In the genomic region with DNA sequence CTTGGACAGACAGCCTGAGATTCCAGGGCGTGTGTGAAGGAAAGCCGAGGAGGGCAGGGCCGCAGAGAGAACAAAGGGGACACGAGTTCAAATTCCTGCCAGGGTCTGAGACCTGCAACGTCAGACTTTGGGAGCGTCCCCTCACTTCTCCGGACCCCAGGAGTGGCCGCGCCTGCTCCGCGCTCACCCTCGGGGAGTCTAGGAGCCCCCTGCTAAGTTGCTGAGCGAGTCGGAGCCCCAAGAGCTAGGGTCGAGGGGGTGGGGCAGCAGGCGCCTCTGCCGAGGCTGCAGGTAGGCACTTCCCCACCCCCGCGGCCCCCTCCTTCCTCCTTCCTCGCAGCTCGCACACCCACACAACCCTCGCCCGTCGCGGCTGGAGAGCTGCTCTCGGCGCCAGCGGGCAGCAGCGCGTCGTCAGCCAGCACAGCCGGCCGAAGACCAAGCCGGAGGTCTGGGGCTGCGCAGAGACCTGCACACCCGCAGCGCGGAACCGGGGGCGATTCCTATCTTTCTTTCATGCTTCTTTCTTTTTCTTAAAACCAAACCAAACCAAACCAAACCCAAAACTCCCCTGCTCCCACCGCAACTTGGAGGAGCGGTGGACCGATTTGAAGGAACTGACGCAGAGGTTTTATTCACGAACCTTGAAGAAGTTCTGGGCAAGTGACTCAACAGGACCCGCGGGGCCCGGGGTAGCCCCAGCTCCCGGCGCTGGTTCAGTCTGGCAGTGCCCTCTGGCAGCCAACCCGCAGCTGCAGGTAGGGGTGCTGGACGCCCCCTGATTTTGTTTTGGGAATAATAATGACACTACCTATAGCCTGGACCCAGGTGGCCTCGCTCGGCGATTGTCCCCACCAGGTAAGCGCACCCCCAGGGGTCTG, we compare ENCODE assay signal across 2 cellular contexts.
TF ChIP-seq lines count a peak whose summit lies in the region.

ANKRD34C (plus strand) TSS at position 352 of the 881 bp plus-strand sequence. CDS start 10,563 bp downstream, outside the sequence.

TF ChIP-seq in A549, 52 proteins besides CTCF, POLR2A, EP300 and RAD21 (continued from another document):
- TF ChIP-seq CEBPB (IDR thresholded peaks at IDR 0.05), result no peak
- no peak for TF ChIP-seq BHLHE40 (IDR thresholded peaks at IDR 0.05; ENCODE audit: low read depth, low read length)
- no peak for TF ChIP-seq HOXB13 (CRISPR knock-in tag; IDR thresholded peaks at IDR 0.05; ENCODE audit: low read depth)
- TF ChIP-seq ELK1 (IDR thresholded peaks at IDR 0.05; ENCODE audit: low read depth, low read length), result no peak
- TF ChIP-seq JUN (IDR thresholded peaks at IDR 0.05), result no peak

TF ChIP-seq in SK-N-SH, 30 proteins besides CTCF, POLR2A, EP300 and RAD21 (continued from another document):
- TF ChIP-seq SMC3 (IDR thresholded peaks at IDR 0.05; ENCODE audit: low read depth, low read length) (no peak), TCF12 (IDR thresholded peaks at IDR 0.05) (no peak), GATA2 (CRISPR knock-in tag; IDR thresholded peaks at IDR 0.05) (no peak), POLR2AphosphoS5 (IDR thresholded peaks at IDR 0.05; ENCODE audit: low read depth, low read length) (no peak), EZH2phosphoT487 (IDR thresholded peaks at IDR 0.05; ENCODE audit: borderline replicate concordance, low read depth) (no peak)
- TF ChIP-seq, protein P1, sequence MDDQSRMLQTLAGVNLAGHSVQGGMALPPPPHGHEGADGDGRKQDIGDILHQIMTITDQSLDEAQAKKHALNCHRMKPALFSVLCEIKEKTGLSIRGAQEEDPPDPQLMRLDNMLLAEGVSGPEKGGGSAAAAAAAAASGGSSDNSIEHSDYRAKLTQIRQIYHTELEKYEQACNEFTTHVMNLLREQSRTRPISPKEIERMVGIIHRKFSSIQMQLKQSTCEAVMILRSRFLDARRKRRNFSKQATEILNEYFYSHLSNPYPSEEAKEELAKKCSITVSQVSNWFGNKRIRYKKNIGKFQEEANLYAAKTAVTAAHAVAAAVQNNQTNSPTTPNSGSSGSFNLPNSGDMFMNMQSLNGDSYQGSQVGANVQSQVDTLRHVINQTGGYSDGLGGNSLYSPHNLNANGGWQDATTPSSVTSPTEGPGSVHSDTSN (IDR thresholded peaks at IDR 0.05), result no peak
TF ChIP-seq in SK-N-SH: peak in this region for 0.
